ENCODE assay signal across 14 cellular contexts in the genomic region with DNA sequence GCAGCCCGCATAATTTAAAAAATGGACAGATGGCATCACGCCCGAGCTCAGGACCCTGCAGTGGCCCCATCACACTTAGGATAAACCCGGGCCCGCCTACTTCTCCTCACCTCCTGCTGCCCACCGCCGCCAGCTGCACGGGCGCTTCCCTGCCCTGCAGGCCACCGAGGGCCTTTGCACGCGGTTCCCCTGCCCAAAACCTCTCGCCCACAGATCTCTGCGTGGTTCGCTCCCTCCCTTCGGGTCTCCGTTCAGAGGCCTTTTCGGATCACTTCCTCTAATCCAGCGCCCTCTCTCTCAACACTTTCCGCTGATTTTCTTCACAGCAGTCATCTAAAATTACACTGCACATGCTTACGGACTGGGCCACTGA. TPM values are rescaled to one million over a fixed set of nuclear protein-coding genes. Genes with fewer than 3 reads are reported as not detected.
DNase-seq lines count a peak whose midpoint lies in the region; ATAC-seq and TF ChIP-seq lines count a peak whose summit lies in the region.
"Had no signal": no experiment of that assay in that cellular context is flagged by ENCODE, and none has a peak within 500 bp of the region (broad histone marks: within the 10 kb centered on the region; RNA-seq: fewer than 3 reads in every experiment).

No MANE protein-coding gene starts in this region.

- peaks cover 76% of the 10 kb centered on the region for H3K27me3 Mint-ChIP-seq in stimulated activated naive CD8-positive, alpha-beta T cell treated with anti-CD3 and anti-CD28 coated beads, Interleukin-15, Interleukin-2, amounts not matched to agents 100 ng/mL and 50 ng/mL, for 24 hours

- no peaks in the 10 kb centered on the region for H3K36me3 ChIP-seq in PC-9 (ENCODE audit: low read depth)

- H3K9me3 Mint-ChIP-seq in stimulated activated naive CD8-positive, alpha-beta T cell treated with anti-CD3 and anti-CD28 coated beads, Interleukin-15, Interleukin-2, amounts not matched to agents 100 ng/mL and 50 ng/mL, for 24 hours = no peaks in the 10 kb centered on the region

- peak overlapping the region; percentile 54 for H3K4me3 Mint-ChIP-seq in stimulated activated naive CD8-positive, alpha-beta T cell treated with anti-CD3 and anti-CD28 coated beads, Interleukin-15, Interleukin-2, amounts not matched to agents 100 ng/mL and 50 ng/mL, for 24 hours
- H3K4me3 Mint-ChIP-seq: endodermal cell had no signal

- no peaks in the 10 kb centered on the region for H3K4me1 ChIP-seq in PC-9 (replicated peaks; ENCODE audit: insufficient read depth)

- no peaks in the 10 kb centered on the region for H3K9me2 ChIP-seq in PC-9 (ENCODE audit: insufficient read depth)

- H2AFZ ChIP-seq in PC-9 = no peak overlapping the region

- H3F3A ChIP-seq in PC-9 (ENCODE audit: insufficient read depth, low read depth) = peaks cover 11% of the 10 kb centered on the region

- POLR2A ChIA-PET in PC-9 (lab: Charles Lee; ENCODE audit: unreplicated experiment) = no interaction called here

- no peaks in the 10 kb centered on the region for H3K9me3 ChIP-seq in PC-9 (ENCODE audit: insufficient read depth, low read depth)

- no peak for ATAC-seq in stimulated activated naive CD8-positive, alpha-beta T cell treated with anti-CD3 and anti-CD28 coated beads, Interleukin-15, Interleukin-2, amounts not matched to agents 100 U/mL and 50 U/mL, for 24 hours
- ATAC-seq in GM21737 (IDR thresholded peaks at IDR 0.05; ENCODE audit: unreplicated experiment) (no peak), GM19351 (IDR thresholded peaks at IDR 0.05; ENCODE audit: unreplicated experiment) (no peak)

- no peaks in the 10 kb centered on the region; the same call in 1 of the 2 replicates for H4K20me1 ChIP-seq in PC-9 (ENCODE audit: insufficient read depth)

- CTCF ChIA-PET in PC-9 (lab: Charles Lee) = no interaction called here

- no peak for DNase-seq in stimulated activated naive CD8-positive, alpha-beta T cell treated with anti-CD3 and anti-CD28 coated beads, Interleukin-15, Interleukin-2, amounts not matched to agents 100 U/mL and 50 U/mL, for 24 hours
- DNase-seq in NOMO-1 treated with DMSO at 0.1 percent for 48 hours (lab: John Stamatoyannopoulos, UW; ENCODE audit: unreplicated experiment) (peak; percentile 81), epidermal melanocyte (ENCODE audit: insufficient read length, low spot score) (peak; percentile 18), SHP77 (lab: John Stamatoyannopoulos, UW) (no peak), PC-9 (no peak)

- peaks cover 13% of the 10 kb centered on the region for H3K4me1 Mint-ChIP-seq in stimulated activated naive CD8-positive, alpha-beta T cell treated with anti-CD3 and anti-CD28 coated beads, Interleukin-15, Interleukin-2, amounts not matched to agents 100 ng/mL and 50 ng/mL, for 24 hours (ENCODE audit: low read depth)

- H3K27me3 ChIP-seq in PC-9 (ENCODE audit: insufficient read depth, low read depth) = peaks cover 42% of the 10 kb centered on the region

- TF ChIP-seq CTCF in PC-9 (conservative IDR thresholded peaks at IDR 0.05) = no peak

- H3K27ac ChIP-seq in PC-9 = no peak overlapping the region
- H3K27ac ChIP-seq: SK-N-MC had no signal

- intact Hi-C loops in PC-9 (cut with micrococcal nuclease; ENCODE audit: unreplicated experiment) = no loop called here

- H3K36me3 Mint-ChIP-seq in stimulated activated naive CD8-positive, alpha-beta T cell treated with anti-CD3 and anti-CD28 coated beads, Interleukin-15, Interleukin-2, amounts not matched to agents 100 ng/mL and 50 ng/mL, for 24 hours (ENCODE audit: low read depth) = peaks cover 4% of the 10 kb centered on the region

- H3K4me3 ChIP-seq in PC-9 = no peak overlapping the region

- no peaks in the 10 kb centered on the region for H3K79me2 ChIP-seq in PC-9 (ENCODE audit: low read depth)

- no peak overlapping the region for H3K4me2 ChIP-seq in PC-9

- no TSS peak for BruUV-seq in PC-9 (replicated peaks; lab: Mats Ljungman, UMichigan)

- no peak overlapping the region for H3K27ac Mint-ChIP-seq in stimulated activated naive CD8-positive, alpha-beta T cell treated with anti-CD3 and anti-CD28 coated beads, Interleukin-15, Interleukin-2, amounts not matched to agents 100 ng/mL and 50 ng/mL, for 24 hours
- H3K27ac Mint-ChIP-seq: endodermal cell had no signal

RNA-seq across cellular contexts. Expression of a gene that starts 1.8 kb away (rescaled TPM):
- not detected in 2 replicates for total RNA-seq in PC-9 (2021)
- total RNA-seq: activated CD8-positive, alpha-beta memory T cell treated with anti-CD3 and anti-CD28 coated beads for 36 hours; Calu3; endodermal cell; NCI-H460 had no signal

RNA-seq across cellular contexts. Expression of a gene that starts 20.1 kb away (rescaled TPM):
- total RNA-seq in PC-9 (2021) = 92.4 and 113 TPM in 2 replicates

RNA-seq across cellular contexts. Expression of a gene that starts 23.2 kb away (rescaled TPM):
- total RNA-seq in PC-9 (2021) = 0.73 and 0.74 TPM in 2 replicates
- total RNA-seq: activated CD8-positive, alpha-beta memory T cell treated with anti-CD3 and anti-CD28 coated beads for 36 hours; Calu3; lung; NCI-H460 had no signal

RNA-seq across cellular contexts. Expression of a gene that starts 33.7 kb away (rescaled TPM):
- 359 and 395 TPM in 2 replicates for total RNA-seq in PC-9 (2021)

RNA-seq across cellular contexts. Expression of a gene that starts 35.1 kb away (rescaled TPM):
- total RNA-seq in PC-9 (2021) = 17.7 and 19.3 TPM in 2 replicates

Comparison
In these comparisons a context has a peak if more than half of its experiments do, and no peak if none do; other contexts are left out.
1. DNase-seq: peak in NOMO-1 treated with DMSO at 0.1 percent for 48 hours (single experiment) and epidermal melanocyte (single experiment); none in stimulated activated naive CD8-positive, alpha-beta T cell treated with anti-CD3 and anti-CD28 coated beads, Interleukin-15, Interleukin-2, amounts not matched to agents 100 U/mL and 50 U/mL, for 24 hours (single experiment), SHP77 (0 of 2) and PC-9 (0 of 2).